Comparison of ENCODE assay signal across 25 cellular contexts in the genomic region with DNA sequence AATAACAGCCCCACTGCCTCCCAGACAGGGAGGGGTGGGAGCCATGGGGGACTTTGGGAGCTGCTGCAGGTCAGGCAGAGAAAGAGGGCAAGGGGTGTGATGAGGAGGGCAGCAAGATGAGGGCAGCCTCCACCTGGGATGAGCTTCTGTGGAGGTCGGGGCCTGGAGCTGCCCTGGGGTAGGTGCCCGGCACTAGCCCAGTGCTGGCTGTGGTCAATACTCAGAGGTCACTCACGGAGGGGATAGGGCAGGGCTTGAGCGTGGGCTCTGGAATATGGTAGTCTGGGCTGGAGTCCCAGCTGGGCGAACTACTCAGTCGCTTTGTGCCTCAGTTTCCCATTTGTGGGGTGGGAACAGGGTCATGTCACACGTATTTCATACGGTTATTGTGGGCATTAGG.
"Had no signal": no experiment of that assay in that cellular context is flagged by ENCODE, and none has a peak within 500 bp of the region (broad histone marks: within the 10 kb centered on the region; RNA-seq: fewer than 3 reads in every experiment).

No MANE protein-coding gene starts in this region.

- H3K4me1 ChIP-seq: heart left ventricle, right atrium auricular region, right lobe of liver, suprapubic skin, uterus had no signal

- H3K36me3 ChIP-seq: heart left ventricle, left ventricle myocardium inferior, neutrophil, ovary, right atrium auricular region, right lobe of liver, suprapubic skin, thoracic aorta, tibial nerve, uterus had no signal

- H3K9me3 ChIP-seq: heart left ventricle, left ventricle myocardium inferior, neutrophil, ovary, right atrium auricular region, right lobe of liver, suprapubic skin, thoracic aorta, tibial nerve, uterus had no signal

- H3K27me3 ChIP-seq: ovary, right atrium auricular region, right lobe of liver, uterus had no signal

- DNase-seq: glutamatergic neuron; heart left ventricle; hypothalamus; immature natural killer cell; left ventricle myocardium inferior; naive B cell; occipital lobe; ovary; stimulated activated CD4-positive, alpha-beta T cell treated with anti-CD3 and anti-CD28 coated beads, Interleukin-4, amount 100 ng/mL, for 24 hours; stimulated activated naive CD4-positive, alpha-beta T cell; uterus had no signal

- H3K27ac ChIP-seq: heart left ventricle, left ventricle myocardium inferior, neutrophil, ovary, right atrium auricular region, right lobe of liver, skin epidermis, suprapubic skin, thoracic aorta, tibial nerve, uterus had no signal

- ATAC-seq: heart left ventricle; right lobe of liver; stimulated activated effector memory CD8-positive, alpha-beta T cell treated with anti-CD3 and anti-CD28 coated beads, Interleukin-12 subunit alpha, Interleukin-12 subunit beta, amount 100 ng/mL, for 72 hours had no signal

- H3K27ac Mint-ChIP-seq: immature natural killer cell; memory B cell; nephron; progenitor cell of endocrine pancreas; stimulated activated effector memory CD8-positive, alpha-beta T cell treated with anti-CD3 and anti-CD28 coated beads, Interleukin-12 subunit alpha, Interleukin-12 subunit beta, amount 100 ng/mL, for 72 hours; stimulated activated naive CD8-positive, alpha-beta T cell treated with anti-CD3 and anti-CD28 coated beads, Interleukin-15, Interleukin-2, amounts not matched to agents 100 ng/mL and 50 ng/mL, for 24 hours; type B pancreatic cell had no signal

- H3K4me3 ChIP-seq: heart left ventricle, left ventricle myocardium inferior, ovary, right atrium auricular region, right lobe of liver, skin epidermis, suprapubic skin, thoracic aorta, tibial nerve, uterus had no signal

- H3K9me3 Mint-ChIP-seq: memory B cell; nephron; neural crest cell; stimulated activated effector memory CD8-positive, alpha-beta T cell treated with anti-CD3 and anti-CD28 coated beads, Interleukin-12 subunit alpha, Interleukin-12 subunit beta, amount 100 ng/mL, for 72 hours; stimulated activated naive CD8-positive, alpha-beta T cell treated with anti-CD3 and anti-CD28 coated beads, Interleukin-15, Interleukin-2, amounts not matched to agents 100 ng/mL and 50 ng/mL, for 24 hours; type B pancreatic cell had no signal

- H3K4me3 Mint-ChIP-seq: immature natural killer cell; memory B cell; naive B cell; nephron; neural crest cell; stimulated activated effector memory CD8-positive, alpha-beta T cell treated with anti-CD3 and anti-CD28 coated beads, Interleukin-12 subunit alpha, Interleukin-12 subunit beta, amount 100 ng/mL, for 72 hours; stimulated activated naive CD8-positive, alpha-beta T cell treated with anti-CD3 and anti-CD28 coated beads, Interleukin-15, Interleukin-2, amounts not matched to agents 100 ng/mL and 50 ng/mL, for 24 hours; type B pancreatic cell had no signal

- H3K4me1 Mint-ChIP-seq: immature natural killer cell; memory B cell; naive B cell; stimulated activated effector memory CD8-positive, alpha-beta T cell treated with anti-CD3 and anti-CD28 coated beads, Interleukin-12 subunit alpha, Interleukin-12 subunit beta, amount 100 ng/mL, for 72 hours had no signal

- H3K36me3 Mint-ChIP-seq: immature natural killer cell; memory B cell; naive B cell; stimulated activated effector memory CD8-positive, alpha-beta T cell treated with anti-CD3 and anti-CD28 coated beads, Interleukin-12 subunit alpha, Interleukin-12 subunit beta, amount 100 ng/mL, for 72 hours; type B pancreatic cell had no signal
